Comparison of ENCODE assay signal across 9 cellular contexts in the genomic region with DNA sequence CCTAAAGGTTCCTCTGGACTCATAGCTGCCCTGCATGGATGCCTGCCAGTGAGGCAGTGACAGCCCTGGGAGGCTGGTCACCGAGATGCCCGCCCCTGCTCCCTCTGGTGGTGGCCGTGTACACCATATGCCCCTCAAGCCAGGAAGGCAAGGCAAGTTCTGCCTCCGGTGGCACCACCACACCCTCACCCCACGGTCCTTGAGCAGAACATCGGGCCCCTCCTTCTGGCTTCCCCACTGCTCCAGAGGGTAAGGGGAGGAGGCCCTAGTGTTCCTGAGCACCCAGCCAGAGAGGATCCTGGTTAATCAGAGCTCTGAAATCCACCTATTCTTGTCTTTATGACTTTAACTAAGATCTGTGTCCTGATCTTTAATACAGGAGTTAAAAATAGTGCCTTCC. TPM values are rescaled to one million over a fixed set of nuclear protein-coding genes. Genes with fewer than 3 reads are reported as not detected.
DNase-seq lines count a peak whose midpoint lies in the region; ATAC-seq, FAIRE-seq and TF ChIP-seq lines count a peak whose summit lies in the region.
"Had no signal": no experiment of that assay in that cellular context is flagged by ENCODE, and none has a peak within 500 bp of the region (broad histone marks: within the 10 kb centered on the region; RNA-seq: fewer than 3 reads in every experiment).

No MANE protein-coding gene starts in this region.

- no peaks in the 10 kb centered on the region for H3K9me3 ChIP-seq in CD8-positive, alpha-beta T cell (ENCODE audit: low read length)
- no peaks in the 10 kb centered on the region for H3K9me3 ChIP-seq in MM.1S (replicated peaks; ENCODE audit: insufficient read depth, low read length)
- H3K9me3 ChIP-seq in spleen, result no peaks in the 10 kb centered on the region

- no peaks in the 10 kb centered on the region for H3K36me3 ChIP-seq in CD8-positive, alpha-beta T cell (ENCODE audit: insufficient read depth, low read length)
- H3K36me3 ChIP-seq in MM.1S (replicated peaks; ENCODE audit: insufficient read depth, low read length) (no peaks in the 10 kb centered on the region), spleen (peaks cover 0 to 17% (median 0%) of the 10 kb centered on the region in 6 donors)

- POLR2A ChIA-PET in CD8-positive, alpha-beta T cell (lab: Charles Lee), result interaction anchor here (0.6 to 1.3 kb wide), 3 partner anchors 16 to 373 kb away, joined by 3 read pairs; partner anchors contain the start of gene CHTOP

- no peak overlapping the region for H3K4me3 Mint-ChIP-seq in CD8-positive, alpha-beta T cell

- H3K9me3 Mint-ChIP-seq in CD8-positive, alpha-beta T cell, result no peaks in the 10 kb centered on the region

- peaks cover 5% of the 10 kb centered on the region for H3K4me1 Mint-ChIP-seq in CD8-positive, alpha-beta T cell (ENCODE audit: low read depth)

- H3K4me3 ChIP-seq in CD8-positive, alpha-beta T cell (ENCODE audit: low read depth, low read length), result no peak overlapping the region
- no peak overlapping the region for H3K4me3 ChIP-seq in MM.1S (ENCODE audit: low read length)
- H3K4me3 ChIP-seq in fibroblast of mammary gland (ENCODE audit: control insufficient read depth, low read depth, low read length), result no peak overlapping the region
- peak overlapping the region in 1 of 8 donors; percentile 4 for H3K4me3 ChIP-seq in spleen
- H3K4me3 ChIP-seq: SK-N-MC had no signal

- no peaks in the 10 kb centered on the region for H3K27me3 ChIP-seq in CD8-positive, alpha-beta T cell (ENCODE audit: insufficient read depth, low read length)
- H3K27me3 ChIP-seq in MM.1S (replicated peaks; ENCODE audit: insufficient read depth, low read length) (no peaks in the 10 kb centered on the region), spleen (replicated peaks in 1 of 7) (no peaks in the 10 kb centered on the region)

- intact Hi-C loops in CD8-positive, alpha-beta T cell (cut with DNase I, micrococcal nuclease), result loop anchor here (1.0 to 5.0 kb wide), 6 partner anchors 45 to 108 kb away; partner anchors contain the start of gene S100A2 (in 1 of the 2)
- intact Hi-C loops in spleen (cut with DNase I; ENCODE audit: low total_unique reads), result loop anchor here (5.0 kb wide), 1 partner anchor 45 kb away; no protein-coding TSS in a partner anchor

- peak; percentile 46 for TF ChIP-seq CTCF in CD8-positive, alpha-beta T cell (IDR thresholded peaks at IDR 0.05)
- TF ChIP-seq CTCF in MM.1S (IDR thresholded peaks at IDR 0.05; ENCODE audit: low read length), result peak; percentile 97
- peak; percentile 51 for TF ChIP-seq CTCF in fibroblast of mammary gland (conservative IDR thresholded peaks at IDR 0.05; ENCODE audit: control insufficient read depth, insufficient read depth, low read depth, low read length)
- TF ChIP-seq CTCF in spleen (IDR thresholded peaks at IDR 0.05 in 8 of 11, conservative IDR thresholded peaks at IDR 0.05 in 3 of 11), result peak in 9 of 11 experiments; percentile 51 to 90 (median 76)

- DNase-seq in CD8-positive, alpha-beta T cell, result peak in 4 of 7 experiments; percentile 22 to 83 (median 70)
- DNase-seq in GM18507 (ENCODE audit: extremely low spot score, insufficient read length, low read depth) (peak; percentile 58), MM.1S (peak; percentile 75), fibroblast of mammary gland (ENCODE audit: low read depth) (peak; percentile 60), spleen (peak; percentile 95), dedifferentiated amniotic fluid mesenchymal stem cell (ENCODE audit: extremely low spot score) (no peak)
- peak; percentile 44 to 53 for DNase-seq in activated CD4-positive, alpha-beta T cell treated with anti-CD3 and anti-CD28 coated beads, Interleukin-2, amount 50 U/mL, for 4 hours

- FAIRE-seq in GM18507 (lab: Jason Lieb, UNC), result peak; percentile 75

- ATAC-seq in CD8-positive, alpha-beta T cell, result peak; percentile 85
- no peak for ATAC-seq in GM21515 (IDR thresholded peaks at IDR 0.05; ENCODE audit: unreplicated experiment)

- no peaks in the 10 kb centered on the region for H3K79me2 ChIP-seq in MM.1S (ENCODE audit: low read length)

- peak overlapping the region; percentile 16; the same call in 1 of the 2 replicates for H3K4me2 ChIP-seq in MM.1S (ENCODE audit: low read depth, low read length)

- H3K27me3 Mint-ChIP-seq in CD8-positive, alpha-beta T cell (ENCODE audit: low read depth), result no peaks in the 10 kb centered on the region

- no peaks in the 10 kb centered on the region for H3K36me3 Mint-ChIP-seq in CD8-positive, alpha-beta T cell

- no peaks in the 10 kb centered on the region for H4K20me1 ChIP-seq in MM.1S (ENCODE audit: insufficient read depth, low read length)

- 3 to 82% (median 35%) methylated on average over 6 of the region's 6 CpGs for WGBS in spleen, 5 donors

- H3K9me2 ChIP-seq in MM.1S (replicated peaks; ENCODE audit: insufficient read depth, low read length), result no peaks in the 10 kb centered on the region

- TF ChIP-seq POLR2A in spleen (IDR thresholded peaks at IDR 0.05), result no peak

- CTCF ChIA-PET in CD8-positive, alpha-beta T cell (lab: Charles Lee), result interaction anchor here (0.8 to 8.7 kb wide), 17 partner anchors 9 to 122 kb away, joined by 3 to 99 read pairs (median 5); partner anchors contain the start of genes CHTOP, S100A1 and S100A13

- H2AFZ ChIP-seq in MM.1S (ENCODE audit: low read length), result peak overlapping the region; percentile 31

- H3K9ac ChIP-seq in MM.1S (ENCODE audit: low read length), result no peak overlapping the region

- H3K27ac Mint-ChIP-seq in CD8-positive, alpha-beta T cell, result no peak overlapping the region

- no peaks in the 10 kb centered on the region for H3F3A ChIP-seq in MM.1S (ENCODE audit: insufficient read depth, low read length)

- H3K27ac ChIP-seq in CD8-positive, alpha-beta T cell (ENCODE audit: low read depth, low read length), result no peak overlapping the region
- H3K27ac ChIP-seq in MM.1S (ENCODE audit: low read length) (no peak overlapping the region), spleen (peak overlapping the region in 7 of 8 donors; percentile 32 to 90 (median 48))
- H3K27ac ChIP-seq: SK-N-MC had no signal

- H3K4me1 ChIP-seq in CD8-positive, alpha-beta T cell (ENCODE audit: insufficient read depth, low read length), result no peaks in the 10 kb centered on the region
- H3K4me1 ChIP-seq in MM.1S (ENCODE audit: low read length) (no peaks in the 10 kb centered on the region; the same call in 1 of the 2 replicates), spleen (peaks cover 12 to 56% (median 35%) of the 10 kb centered on the region in 6 donors)

RNA-seq across cellular contexts. Expression of gene S100A14, which starts 1.6 kb away (rescaled TPM):
- not detected for total RNA-seq in CD8-positive, alpha-beta T cell
- total RNA-seq in spleen, result 1 to 10 TPM in 1 of 7 donors, under 1 TPM in 3, not detected in 3; 0.28 to 1.0 (median 0.75) TPM
- polyA plus RNA-seq in spleen, result 1 to 10 TPM; 1.2 to 3.0 (median 2.0) TPM

RNA-seq across cellular contexts. Expression of gene S100A16, which starts 4.7 kb away (rescaled TPM):
- total RNA-seq in CD8-positive, alpha-beta T cell, result not detected
- 100 to 1,000 TPM in 3 of 7 donors, 10 to 100 TPM in 4; 78.0 to 111 (median 97.0) TPM for total RNA-seq in spleen
- 100 to 1,000 TPM in 1 of 3 donors, 10 to 100 TPM in 2; 52.0 to 101 (median 68.2) TPM for polyA plus RNA-seq in spleen

RNA-seq across cellular contexts. Expression of gene S100A13, which starts 9.6 kb away (rescaled TPM):
- total RNA-seq in CD8-positive, alpha-beta T cell, result 1 to 10 TPM; 3.9 to 4.9 TPM
- 100 to 1,000 TPM in 1 of 7 donors, 10 to 100 TPM in 6; 48.8 to 103 (median 72.4) TPM for total RNA-seq in spleen
- 100 to 1,000 TPM; 118 to 146 (median 143) TPM for polyA plus RNA-seq in spleen

RNA-seq across cellular contexts. Expression of gene S100A1, which starts 10.6 kb away (rescaled TPM):
- not detected for total RNA-seq in CD8-positive, alpha-beta T cell
- total RNA-seq in spleen, result 1 to 10 TPM in 1 of 7 donors, not detected in 6; 2.6 TPM
- polyA plus RNA-seq in spleen, result 10 to 100 TPM in 1 of 3 donors, 1 to 10 TPM in 2; 1.7 to 39.7 (median 8.2) TPM

RNA-seq across cellular contexts. Expression of gene CHTOP, which starts 16.2 kb away (rescaled TPM):
- 10 to 100 TPM; 79.1 to 81.2 TPM for total RNA-seq in CD8-positive, alpha-beta T cell
- 100 to 1,000 TPM in 2 of 7 donors, 10 to 100 TPM in 5; 70.7 to 108 (median 86.3) TPM for total RNA-seq in spleen
- polyA plus RNA-seq in spleen, result 10 to 100 TPM; 58.1 to 84.1 (median 73.1) TPM

Comparison
In these comparisons a context has a peak if more than half of its experiments do, and no peak if none do; other contexts are left out.
1. H3K27ac ChIP-seq: peak in spleen (7 of 8); none in CD8-positive, alpha-beta T cell (single experiment) and MM.1S (single experiment).
2. CTCF ChIP-seq: peak in every context shown above with its lines; median percentile 97 in MM.1S; 76 in spleen; 51 in fibroblast of mammary gland; 46 in CD8-positive, alpha-beta T cell.
3. RNA of gene S100A16, which starts 4.7 kb away (total RNA-seq): 78.0 to 111 TPM in spleen; not detected in CD8-positive, alpha-beta T cell; every median in the first group is over 10 times any median in the second.
4. RNA of gene S100A13, which starts 9.6 kb away (total RNA-seq): 48.8 to 103 TPM in spleen; 3.9 to 4.9 TPM in CD8-positive, alpha-beta T cell; every median in the first group is over 4 times any median in the second.